ENCODE assay signal across 18 cellular contexts in genomic region chr12:53504004-53504920, GRCh38. TPM values are rescaled to one million over a fixed set of nuclear protein-coding genes. Genes with fewer than 3 reads are reported as not detected.
DNase-seq lines count a peak whose midpoint lies in the region; ATAC-seq, FAIRE-seq and TF ChIP-seq lines count a peak whose summit lies in the region.
"Had no signal": no experiment of that assay in that cellular context is flagged by ENCODE, and none has a peak within 500 bp of the region (broad histone marks: within the 10 kb centered on the region; RNA-seq: fewer than 3 reads in every experiment).

No MANE protein-coding gene starts in this region.

- H3K27me3 ChIP-seq in K562 (ENCODE audit: control insufficient read depth in 2 of 2, insufficient read depth in 2 of 2, low read length in 2 of 2), result no peaks in the 10 kb centered on the region
- H3K27me3 ChIP-seq in mucosa of stomach (ENCODE audit: control insufficient read depth, insufficient read depth, low read length), result no peaks in the 10 kb centered on the region
- no peaks in the 10 kb centered on the region for H3K27me3 ChIP-seq in upper lobe of left lung
- no peaks in the 10 kb centered on the region for H3K27me3 ChIP-seq in spleen (replicated peaks in 1 of 7)

- CTCF ChIA-PET in K562 (lab: Yijun Ruan, JAX; ENCODE audit: low intra/inter-chr PET ratio), result interaction anchor here (0.7 kb wide), 1 partner anchor 152 kb away, joined by 3 read pairs; no protein-coding TSS in a partner anchor

- TF ChIP-seq POLR2A in K562 (conservative IDR thresholded peaks at IDR 0.05) (no peak), upper lobe of left lung (IDR thresholded peaks at IDR 0.05) (no peak), spleen (IDR thresholded peaks at IDR 0.05) (no peak)

- TF ChIP-seq EP300 in K562 (IDR thresholded peaks at IDR 0.05; ENCODE audit: low read length), result no peak
- TF ChIP-seq EP300 in upper lobe of left lung (IDR thresholded peaks at IDR 0.05), result no peak

- H2AFZ ChIP-seq in K562 (ENCODE audit: low read depth, low read length), result no peak overlapping the region

- ATAC-seq in K562 (no peak), upper lobe of left lung (ENCODE audit: low FRiP score in 2 of 2) (no peak), HG03520 (IDR thresholded peaks at IDR 0.05; ENCODE audit: unreplicated experiment) (no peak)
- ATAC-seq: left cardiac atrium had no signal

- H3K36me3 ChIP-seq in K562 (ENCODE audit: control insufficient read depth, insufficient read depth, low read length) (peaks cover 44% of the 10 kb centered on the region; the same call in 2 of the 3 replicates), mucosa of stomach (ENCODE audit: control insufficient read depth, insufficient read depth, low read length) (no peaks in the 10 kb centered on the region), upper lobe of left lung (peaks cover 0 to 38% (median 25%) of the 10 kb centered on the region in 4 donors), spleen (peaks cover 0 to 51% (median 30%) of the 10 kb centered on the region in 6 donors)

- WGBS in K562 (ENCODE audit: insufficient coverage, low coverage, missing lambda C conversion rate), result 81% methylated on average over 12 of the region's 14 CpGs
- WGBS in upper lobe of left lung, 2 donors, result 81 to 91% methylated on average over 14 of the region's 14 CpGs
- WGBS in spleen, 5 donors, result 82 to 92% (median 89%) methylated on average over 10 to 14 of the region's 14 CpGs

- H3K9me3 ChIP-seq in K562 (replicated peaks; ENCODE audit: control insufficient read depth, insufficient read depth, low read depth, low read length) (no peaks in the 10 kb centered on the region), mucosa of stomach (ENCODE audit: control insufficient read depth, low read length) (no peaks in the 10 kb centered on the region), upper lobe of left lung (no peaks in the 10 kb centered on the region), spleen (no peaks in the 10 kb centered on the region)

- no peaks in the 10 kb centered on the region for H3K9me1 ChIP-seq in K562 (ENCODE audit: control insufficient read depth, insufficient read depth, low read length)

- no TSS peak for BruUV-seq in K562 (replicated peaks; lab: Mats Ljungman, UMichigan)

- no peaks in the 10 kb centered on the region for H4K20me1 ChIP-seq in K562 (replicated peaks; ENCODE audit: control insufficient read depth, insufficient read depth, low read length)

- POLR2A ChIA-PET in K562 (lab: Yijun Ruan, JAX), result interaction anchor here (0.6 to 1.1 kb wide), 5 partner anchors 11 to 328 kb away, joined by 3 read pairs; no protein-coding TSS in a partner anchor

- intact Hi-C loops in K562 (cut with micrococcal nuclease), result loop anchor here (10.0 kb wide), 1 partner anchor 439 kb away; no protein-coding TSS in a partner anchor
- intact Hi-C loops in spleen (cut with DNase I; ENCODE audit: low total_unique reads), result loop anchor here (10.0 kb wide), 1 partner anchor 49 kb away; the partner anchor contains the start of gene PCBP2

- H3K9ac ChIP-seq in K562 (ENCODE audit: insufficient read depth in 1 of 2, low read depth in 2 of 2, low read length in 2 of 2) (peak overlapping the region in 1 of 2 experiments; percentile 2; a peak in 1 of 4 replicates), mucosa of stomach (ENCODE audit: low read length) (peak overlapping the region; percentile 4)

- FAIRE-seq in K562 (lab: Jason Lieb, UNC), result no peak

- TF ChIP-seq CTCF in K562 (IDR thresholded peaks at IDR 0.05 in 2 of 3, conservative IDR thresholded peaks at IDR 0.05 in 1 of 3; ENCODE audit: insufficient read depth in 2 of 3, low read depth in 1 of 3, low read length in 3 of 3) (peak in 2 of 3 experiments; percentile 7 to 17; a peak in 2 of 6 replicates), upper lobe of left lung (IDR thresholded peaks at IDR 0.05) (no peak), spleen (IDR thresholded peaks at IDR 0.05 in 8 of 11, conservative IDR thresholded peaks at IDR 0.05 in 3 of 11) (no peak)

- peaks cover 27% of the 10 kb centered on the region for H3K79me2 ChIP-seq in K562 (ENCODE audit: control insufficient read depth, insufficient read depth, low read length)

- TF ChIP-seq RAD21 in K562 (CRISPR knock-in tag; conservative IDR thresholded peaks at IDR 0.05 in 1 of 2, IDR thresholded peaks at IDR 0.05 in 1 of 2), result peak in 1 of 2 experiments; percentile 32; a peak in 2 of 4 replicates

- H3K4me1 ChIP-seq in K562 (replicated peaks in 1 of 2; ENCODE audit: control insufficient read depth in 2 of 2, insufficient read depth in 2 of 2, low read length in 2 of 2), result peaks cover 18 to 31% of the 10 kb centered on the region in 2 experiments; a peak in 4 of 5 replicates
- peaks cover 25% of the 10 kb centered on the region for H3K4me1 ChIP-seq in mucosa of stomach (ENCODE audit: control insufficient read depth, insufficient read depth, low read length)
- peaks cover 32 to 41% (median 34%) of the 10 kb centered on the region in 4 donors for H3K4me1 ChIP-seq in upper lobe of left lung
- peaks cover 13 to 51% (median 41%) of the 10 kb centered on the region in 6 donors for H3K4me1 ChIP-seq in spleen

- no peak overlapping the region for H3K4me2 ChIP-seq in K562 (ENCODE audit: insufficient read depth, low read length)

- no peak overlapping the region for H3K27ac ChIP-seq in K562 (ENCODE audit: extremely low read depth, low read depth, low read length)
- H3K27ac ChIP-seq in upper lobe of left lung, result peak overlapping the region in 3 of 4 donors; percentile 93 to 99 (median 96)
- no peak overlapping the region for H3K27ac ChIP-seq in spleen

- peak; percentile 60 for DNase-seq in activated effector memory CD4-positive, alpha-beta T cell treated with anti-CD3 and anti-CD28 coated beads, Interleukin-2, amount 50 U/mL, for 16 hours
- no peak for DNase-seq in activated effector memory CD4-positive, alpha-beta T cell treated with Interleukin-2 at 50 U/mL for 16 hours
- DNase-seq in K562 (ENCODE audit: extremely low read depth in 1 of 4, low spot score in 3 of 4) (no peak), upper lobe of left lung (no peak), occipital lobe (lab: John Stamatoyannopoulos, UW) (no peak), spleen (no peak)
- DNase-seq: NCI-H2107; stimulated activated CD4-positive, alpha-beta T cell treated with anti-CD3 and anti-CD28 coated beads, Interleukin-2, amount 100 ng/mL, for 24 hours; stimulated activated CD8-positive, alpha-beta memory T cell treated with anti-CD3 and anti-CD28 coated beads, Interleukin-4, amount 100 ng/mL, for 48 hours had no signal

- H3K4me3 ChIP-seq in K562 (no peak overlapping the region), mucosa of stomach (ENCODE audit: low read length) (no peak overlapping the region), upper lobe of left lung (no peak overlapping the region), spleen (no peak overlapping the region)

- in situ Hi-C loops in K562 (cut with MboI), result loop anchor here (10.0 kb wide), 1 partner anchor 179 kb away; the partner anchor contains the start of gene AAAS

RNA-seq across cellular contexts. Expression of gene NPFF, which starts 3.0 kb away (rescaled TPM):
- not detected in 2 replicates for total RNA-seq in K562 (2011; cell fraction: chromatin; rRNA removed; ENCODE audit: low replicate concordance)
- total RNA-seq in K562 (2011; cell fraction: nucleolus; rRNA removed), result not detected in 2 replicates
- not detected in 2 replicates for total RNA-seq in K562 (2011; cell fraction: nucleoplasm; rRNA removed)
- total RNA-seq in K562 (2014; rRNA removed) (not detected in 2 replicates), K562 (2014; rRNA removed; fragmentation: Illumina TruSeq; extraction: Trizol) (not detected in 2 replicates), K562 (2015; rRNA removed; fragmentation: Illumina TruSeq; extraction: Trizol) (not detected in 2 replicates), K562 (2021) (not detected in 2 replicates), upper lobe of left lung (1 to 10 TPM in 1 of 6 donors, not detected in 5; 6.2 TPM), occipital lobe (not detected), spleen (not detected)
- polyA plus RNA-seq in K562 (2011; rRNA removed) (not detected in 2 replicates), K562 (2014; fragmentation: Illumina TruSeq; extraction: Trizol) (0.55 TPM in 1 of 2 replicates, not detected in the other), K562 (2014; fragmentation: Nextera tagmentation; extraction: Ambion mirVana) (under 1 TPM in 1 of 2 experiments, not detected in 1; 0.15 TPM), K562 (2014; rRNA removed) (1.2 TPM in 1 of 2 replicates, not detected in the other), spleen (1 to 10 TPM in 2 of 3 donors, under 1 TPM in 1; 0.49 to 2.0 (median 1.3) TPM)
- polyA plus RNA-seq in K562 (2011; cell fraction: cytosol; rRNA removed), result 0.28 TPM in 1 of 2 replicates, not detected in the other
- polyA plus RNA-seq in K562 (2011; cell fraction: nucleus; rRNA removed), result not detected in 2 replicates
- 0.55 TPM in 1 of 2 replicates, not detected in the other for polyA plus RNA-seq in K562 (2012)
- not detected in 2 replicates for polyA minus RNA-seq in K562 (2011; rRNA and poly(A)+ RNA removed)
- not detected in 2 replicates for polyA minus RNA-seq in K562 (2011; cell fraction: cytosol; rRNA and poly(A)+ RNA removed)
- polyA minus RNA-seq in K562 (2011; cell fraction: nucleus; rRNA and poly(A)+ RNA removed), result not detected in 2 replicates
- total RNA-seq: activated naive CD4-positive, alpha-beta T cell treated with anti-CD3 and anti-CD28 coated beads for 36 hours; epithelial cell of proximal tubule; left cardiac atrium; MCF 10A; myocyte; renal cortical epithelial cell; Right ventricle myocardium superior had no signal

RNA-seq across cellular contexts. Expression of gene TARBP2, which starts 3.2 kb away (rescaled TPM):
- total RNA-seq in K562 (2011; cell fraction: chromatin; rRNA removed; ENCODE audit: low replicate concordance), result 87.5 and 179 TPM in 2 replicates
- total RNA-seq in K562 (2011; cell fraction: nucleolus; rRNA removed), result 124 and 126 TPM in 2 replicates
- total RNA-seq in K562 (2011; cell fraction: nucleoplasm; rRNA removed), result 113 and 115 TPM in 2 replicates
- total RNA-seq in K562 (2014; rRNA removed), result 63.1 and 75.7 TPM in 2 replicates
- 21.0 and 25.2 TPM in 2 replicates for total RNA-seq in K562 (2014; rRNA removed; fragmentation: Illumina TruSeq; extraction: Trizol)
- total RNA-seq in K562 (2015; rRNA removed; fragmentation: Illumina TruSeq; extraction: Trizol), result 54.6 and 56.5 TPM in 2 replicates
- total RNA-seq in K562 (2021), result 55.4 and 59.2 TPM in 2 replicates
- polyA plus RNA-seq in K562 (2011; rRNA removed), result 40.4 and 55.0 TPM in 2 replicates
- 69.6 and 99.9 TPM in 2 replicates for polyA plus RNA-seq in K562 (2011; cell fraction: cytosol; rRNA removed)
- polyA plus RNA-seq in K562 (2011; cell fraction: nucleus; rRNA removed), result 222 and 277 TPM in 2 replicates
- polyA plus RNA-seq in K562 (2012), result 56.1 and 59.4 TPM in 2 replicates
- polyA plus RNA-seq in K562 (2014; fragmentation: Illumina TruSeq; extraction: Trizol), result 44.6 and 51.6 TPM in 2 replicates
- 10 to 100 TPM in 1 of 2 experiments, 1 to 10 TPM in 1; 5.6 to 16.6 TPM for polyA plus RNA-seq in K562 (2014; fragmentation: Nextera tagmentation; extraction: Ambion mirVana)
- 68.7 and 69.0 TPM in 2 replicates for polyA plus RNA-seq in K562 (2014; rRNA removed)
- 20.1 and 22.4 TPM in 2 replicates for polyA minus RNA-seq in K562 (2011; rRNA and poly(A)+ RNA removed)
- 17.8 and 20.6 TPM in 2 replicates for polyA minus RNA-seq in K562 (2011; cell fraction: cytosol; rRNA and poly(A)+ RNA removed)
- polyA minus RNA-seq in K562 (2011; cell fraction: nucleus; rRNA and poly(A)+ RNA removed), result 45.2 and 71.4 TPM in 2 replicates
- 10 to 100 TPM; 25.4 to 74.4 (median 36.8) TPM for total RNA-seq in upper lobe of left lung
- total RNA-seq in occipital lobe, result 28.1 TPM
- 10 to 100 TPM; 25.9 to 43.7 (median 31.8) TPM for total RNA-seq in spleen
- polyA plus RNA-seq in spleen, result 10 to 100 TPM; 29.0 to 57.1 (median 42.7) TPM

RNA-seq across cellular contexts. Expression of gene MAP3K12, which starts 5.0 kb away (rescaled TPM):
- 10.8 and 23.0 TPM in 2 replicates for total RNA-seq in K562 (2011; cell fraction: chromatin; rRNA removed; ENCODE audit: low replicate concordance)
- 12.2 and 17.2 TPM in 2 replicates for total RNA-seq in K562 (2011; cell fraction: nucleolus; rRNA removed)
- 9.6 and 12.4 TPM in 2 replicates for total RNA-seq in K562 (2011; cell fraction: nucleoplasm; rRNA removed)
- total RNA-seq in K562 (2014; rRNA removed), result 1.1 and 1.3 TPM in 2 replicates
- total RNA-seq in K562 (2014; rRNA removed; fragmentation: Illumina TruSeq; extraction: Trizol), result 0.93 and 1.1 TPM in 2 replicates
- 1.6 and 1.9 TPM in 2 replicates for total RNA-seq in K562 (2015; rRNA removed; fragmentation: Illumina TruSeq; extraction: Trizol)
- total RNA-seq in K562 (2021), result 2.1 and 2.6 TPM in 2 replicates
- polyA plus RNA-seq in K562 (2011; rRNA removed), result 1.7 and 2.2 TPM in 2 replicates
- polyA plus RNA-seq in K562 (2011; cell fraction: cytosol; rRNA removed), result 1.7 and 3.8 TPM in 2 replicates
- 15.6 and 23.0 TPM in 2 replicates for polyA plus RNA-seq in K562 (2011; cell fraction: nucleus; rRNA removed)
- polyA plus RNA-seq in K562 (2012), result 4.6 and 6.4 TPM in 2 replicates
- polyA plus RNA-seq in K562 (2014; fragmentation: Illumina TruSeq; extraction: Trizol), result 1.3 and 1.8 TPM in 2 replicates
- under 1 TPM; 0.10 to 0.46 TPM for polyA plus RNA-seq in K562 (2014; fragmentation: Nextera tagmentation; extraction: Ambion mirVana)
- 1.1 and 2.4 TPM in 2 replicates for polyA plus RNA-seq in K562 (2014; rRNA removed)
- 1.8 and 2.8 TPM in 2 replicates for polyA minus RNA-seq in K562 (2011; rRNA and poly(A)+ RNA removed)
- 1.4 and 1.5 TPM in 2 replicates for polyA minus RNA-seq in K562 (2011; cell fraction: cytosol; rRNA and poly(A)+ RNA removed)
- polyA minus RNA-seq in K562 (2011; cell fraction: nucleus; rRNA and poly(A)+ RNA removed), result 3.4 TPM in 2 replicates
- total RNA-seq in upper lobe of left lung, result 10 to 100 TPM in 5 of 6 donors, 1 to 10 TPM in 1; 9.6 to 87.0 (median 17.4) TPM
- total RNA-seq in occipital lobe, result 30.9 TPM
- total RNA-seq in spleen, result 10 to 100 TPM; 13.6 to 27.4 (median 20.8) TPM
- 10 to 100 TPM in 2 of 3 donors, 1 to 10 TPM in 1; 8.0 to 13.7 (median 10.9) TPM for polyA plus RNA-seq in spleen

RNA-seq across cellular contexts. Expression of gene PCBP2, which starts 52.4 kb away (rescaled TPM):
- 880 and 1,252 TPM in 2 replicates for total RNA-seq in K562 (2011; cell fraction: chromatin; rRNA removed; ENCODE audit: low replicate concordance)
- total RNA-seq in K562 (2011; cell fraction: nucleolus; rRNA removed), result 429 and 447 TPM in 2 replicates
- total RNA-seq in K562 (2011; cell fraction: nucleoplasm; rRNA removed), result 778 and 1,039 TPM in 2 replicates
- 130 and 137 TPM in 2 replicates for total RNA-seq in K562 (2014; rRNA removed)
- 190 and 191 TPM in 2 replicates for total RNA-seq in K562 (2014; rRNA removed; fragmentation: Illumina TruSeq; extraction: Trizol)
- 181 and 194 TPM in 2 replicates for total RNA-seq in K562 (2015; rRNA removed; fragmentation: Illumina TruSeq; extraction: Trizol)
- 748 and 810 TPM in 2 replicates for total RNA-seq in K562 (2021)
- 340 and 350 TPM in 2 replicates for polyA plus RNA-seq in K562 (2011; rRNA removed)
- 351 and 484 TPM in 2 replicates for polyA plus RNA-seq in K562 (2011; cell fraction: cytosol; rRNA removed)
- 548 and 674 TPM in 2 replicates for polyA plus RNA-seq in K562 (2011; cell fraction: nucleus; rRNA removed)
- 804 and 1,240 TPM in 2 replicates for polyA plus RNA-seq in K562 (2012)
- 802 and 831 TPM in 2 replicates for polyA plus RNA-seq in K562 (2014; fragmentation: Illumina TruSeq; extraction: Trizol)
- 100 to 1,000 TPM; 254 to 328 TPM for polyA plus RNA-seq in K562 (2014; fragmentation: Nextera tagmentation; extraction: Ambion mirVana)
- polyA plus RNA-seq in K562 (2014; rRNA removed), result 356 and 362 TPM in 2 replicates
- 583 and 666 TPM in 2 replicates for polyA minus RNA-seq in K562 (2011; rRNA and poly(A)+ RNA removed)
- 634 and 719 TPM in 2 replicates for polyA minus RNA-seq in K562 (2011; cell fraction: cytosol; rRNA and poly(A)+ RNA removed)
- polyA minus RNA-seq in K562 (2011; cell fraction: nucleus; rRNA and poly(A)+ RNA removed), result 190 and 332 TPM in 2 replicates
- 100 to 1,000 TPM; 346 to 723 (median 513) TPM for total RNA-seq in upper lobe of left lung
- total RNA-seq in occipital lobe, result 181 TPM
- 100 to 1,000 TPM; 547 to 779 (median 652) TPM for total RNA-seq in spleen
- polyA plus RNA-seq in spleen, result 100 to 1,000 TPM; 449 to 459 (median 459) TPM

Comparison
In these comparisons a context has a peak if more than half of its experiments do, and no peak if none do; other contexts are left out.
1. H3K27ac ChIP-seq: peak in upper lobe of left lung (3 of 4); none in K562 (single experiment) and spleen (0 of 8).
2. CTCF ChIP-seq: peak in K562 (2 of 3); none in upper lobe of left lung (0 of 6) and spleen (0 of 11).